In genomic region chr16:80541306-80541694, GRCh38 we compare ENCODE assay signal across 1 cellular context.
TF ChIP-seq lines count a peak whose summit lies in the region.

No MANE protein-coding gene starts in this region.

TF ChIP-seq in K562, 482 proteins besides CTCF, POLR2A, EP300 and RAD21 (continued from another document):
- TF ChIP-seq, protein P1, sequence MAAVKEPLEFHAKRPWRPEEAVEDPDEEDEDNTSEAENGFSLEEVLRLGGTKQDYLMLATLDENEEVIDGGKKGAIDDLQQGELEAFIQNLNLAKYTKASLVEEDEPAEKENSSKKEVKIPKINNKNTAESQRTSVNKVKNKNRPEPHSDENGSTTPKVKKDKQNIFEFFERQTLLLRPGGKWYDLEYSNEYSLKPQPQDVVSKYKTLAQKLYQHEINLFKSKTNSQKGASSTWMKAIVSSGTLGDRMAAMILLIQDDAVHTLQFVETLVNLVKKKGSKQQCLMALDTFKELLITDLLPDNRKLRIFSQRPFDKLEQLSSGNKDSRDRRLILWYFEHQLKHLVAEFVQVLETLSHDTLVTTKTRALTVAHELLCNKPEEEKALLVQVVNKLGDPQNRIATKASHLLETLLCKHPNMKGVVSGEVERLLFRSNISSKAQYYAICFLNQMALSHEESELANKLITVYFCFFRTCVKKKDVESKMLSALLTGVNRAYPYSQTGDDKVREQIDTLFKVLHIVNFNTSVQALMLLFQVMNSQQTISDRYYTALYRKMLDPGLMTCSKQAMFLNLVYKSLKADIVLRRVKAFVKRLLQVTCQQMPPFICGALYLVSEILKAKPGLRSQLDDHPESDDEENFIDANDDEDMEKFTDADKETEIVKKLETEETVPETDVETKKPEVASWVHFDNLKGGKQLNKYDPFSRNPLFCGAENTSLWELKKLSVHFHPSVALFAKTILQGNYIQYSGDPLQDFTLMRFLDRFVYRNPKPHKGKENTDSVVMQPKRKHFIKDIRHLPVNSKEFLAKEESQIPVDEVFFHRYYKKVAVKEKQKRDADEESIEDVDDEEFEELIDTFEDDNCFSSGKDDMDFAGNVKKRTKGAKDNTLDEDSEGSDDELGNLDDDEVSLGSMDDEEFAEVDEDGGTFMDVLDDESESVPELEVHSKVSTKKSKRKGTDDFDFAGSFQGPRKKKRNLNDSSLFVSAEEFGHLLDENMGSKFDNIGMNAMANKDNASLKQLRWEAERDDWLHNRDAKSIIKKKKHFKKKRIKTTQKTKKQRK (IDR thresholded peaks at IDR 0.05; ENCODE audit: borderline replicate concordance, low read depth, low read length), result no peak
- TF ChIP-seq XRCC5 (IDR thresholded peaks at IDR 0.05; ENCODE audit: low read depth, low read length) (no peak), ZNF699 (CRISPR knock-in tag; IDR thresholded peaks at IDR 0.05; ENCODE audit: insufficient replicate concordance) (no peak)
